2 cellular contexts compared by ENCODE assay signal in the genomic region with DNA sequence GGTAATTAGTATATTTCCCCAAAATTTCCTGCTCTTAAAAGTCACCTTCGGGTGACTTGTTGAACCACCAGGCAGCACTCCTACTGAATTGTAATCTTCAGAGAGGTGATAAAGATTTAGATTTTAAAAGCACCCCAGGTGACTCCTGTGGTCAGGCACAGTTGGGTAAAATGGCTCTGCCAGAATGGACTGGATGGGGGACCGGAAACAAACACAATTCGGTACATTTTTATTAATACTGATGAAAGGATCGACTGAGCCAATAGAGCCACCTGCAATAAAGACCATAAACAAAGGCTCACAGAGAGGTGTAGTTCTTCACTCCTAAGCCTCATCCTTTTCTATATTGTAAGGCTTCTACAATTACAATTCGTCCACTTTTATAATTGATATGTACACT.
TF ChIP-seq lines count a peak whose summit lies in the region.

No MANE protein-coding gene starts in this region.

TF ChIP-seq in SK-N-SH, 30 proteins besides CTCF, POLR2A, EP300 and RAD21:
- TF ChIP-seq, protein P1, sequence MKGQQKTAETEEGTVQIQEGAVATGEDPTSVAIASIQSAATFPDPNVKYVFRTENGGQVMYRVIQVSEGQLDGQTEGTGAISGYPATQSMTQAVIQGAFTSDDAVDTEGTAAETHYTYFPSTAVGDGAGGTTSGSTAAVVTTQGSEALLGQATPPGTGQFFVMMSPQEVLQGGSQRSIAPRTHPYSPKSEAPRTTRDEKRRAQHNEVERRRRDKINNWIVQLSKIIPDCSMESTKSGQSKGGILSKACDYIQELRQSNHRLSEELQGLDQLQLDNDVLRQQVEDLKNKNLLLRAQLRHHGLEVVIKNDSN (IDR thresholded peaks at IDR 0.05; ENCODE audit: borderline replicate concordance, low read depth) = no peak
- TF ChIP-seq SMC3 (IDR thresholded peaks at IDR 0.05; ENCODE audit: low read depth, low read length) (no peak), NRF1 (IDR thresholded peaks at IDR 0.05; ENCODE audit: low read depth, low read length) (no peak), GATA2 (CRISPR knock-in tag; IDR thresholded peaks at IDR 0.05) (no peak), JUND (IDR thresholded peaks at IDR 0.05) (no peak), TAF1 (IDR thresholded peaks at IDR 0.05; ENCODE audit: borderline replicate concordance, low read depth, low read length) (no peak)
- TF ChIP-seq, protein P2, sequence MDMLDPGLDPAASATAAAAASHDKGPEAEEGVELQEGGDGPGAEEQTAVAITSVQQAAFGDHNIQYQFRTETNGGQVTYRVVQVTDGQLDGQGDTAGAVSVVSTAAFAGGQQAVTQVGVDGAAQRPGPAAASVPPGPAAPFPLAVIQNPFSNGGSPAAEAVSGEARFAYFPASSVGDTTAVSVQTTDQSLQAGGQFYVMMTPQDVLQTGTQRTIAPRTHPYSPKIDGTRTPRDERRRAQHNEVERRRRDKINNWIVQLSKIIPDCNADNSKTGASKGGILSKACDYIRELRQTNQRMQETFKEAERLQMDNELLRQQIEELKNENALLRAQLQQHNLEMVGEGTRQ (IDR thresholded peaks at IDR 0.05; ENCODE audit: borderline replicate concordance, low read depth, low read length) = no peak
- TF ChIP-seq, protein P3, sequence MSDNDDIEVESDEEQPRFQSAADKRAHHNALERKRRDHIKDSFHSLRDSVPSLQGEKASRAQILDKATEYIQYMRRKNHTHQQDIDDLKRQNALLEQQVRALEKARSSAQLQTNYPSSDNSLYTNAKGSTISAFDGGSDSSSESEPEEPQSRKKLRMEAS (IDR thresholded peaks at IDR 0.05; ENCODE audit: low read depth) = no peak
- TF ChIP-seq, protein P4, sequence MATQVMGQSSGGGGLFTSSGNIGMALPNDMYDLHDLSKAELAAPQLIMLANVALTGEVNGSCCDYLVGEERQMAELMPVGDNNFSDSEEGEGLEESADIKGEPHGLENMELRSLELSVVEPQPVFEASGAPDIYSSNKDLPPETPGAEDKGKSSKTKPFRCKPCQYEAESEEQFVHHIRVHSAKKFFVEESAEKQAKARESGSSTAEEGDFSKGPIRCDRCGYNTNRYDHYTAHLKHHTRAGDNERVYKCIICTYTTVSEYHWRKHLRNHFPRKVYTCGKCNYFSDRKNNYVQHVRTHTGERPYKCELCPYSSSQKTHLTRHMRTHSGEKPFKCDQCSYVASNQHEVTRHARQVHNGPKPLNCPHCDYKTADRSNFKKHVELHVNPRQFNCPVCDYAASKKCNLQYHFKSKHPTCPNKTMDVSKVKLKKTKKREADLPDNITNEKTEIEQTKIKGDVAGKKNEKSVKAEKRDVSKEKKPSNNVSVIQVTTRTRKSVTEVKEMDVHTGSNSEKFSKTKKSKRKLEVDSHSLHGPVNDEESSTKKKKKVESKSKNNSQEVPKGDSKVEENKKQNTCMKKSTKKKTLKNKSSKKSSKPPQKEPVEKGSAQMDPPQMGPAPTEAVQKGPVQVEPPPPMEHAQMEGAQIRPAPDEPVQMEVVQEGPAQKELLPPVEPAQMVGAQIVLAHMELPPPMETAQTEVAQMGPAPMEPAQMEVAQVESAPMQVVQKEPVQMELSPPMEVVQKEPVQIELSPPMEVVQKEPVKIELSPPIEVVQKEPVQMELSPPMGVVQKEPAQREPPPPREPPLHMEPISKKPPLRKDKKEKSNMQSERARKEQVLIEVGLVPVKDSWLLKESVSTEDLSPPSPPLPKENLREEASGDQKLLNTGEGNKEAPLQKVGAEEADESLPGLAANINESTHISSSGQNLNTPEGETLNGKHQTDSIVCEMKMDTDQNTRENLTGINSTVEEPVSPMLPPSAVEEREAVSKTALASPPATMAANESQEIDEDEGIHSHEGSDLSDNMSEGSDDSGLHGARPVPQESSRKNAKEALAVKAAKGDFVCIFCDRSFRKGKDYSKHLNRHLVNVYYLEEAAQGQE (IDR thresholded peaks at IDR 0.05; ENCODE audit: low read depth, low read length) = no peak

TF ChIP-seq in SK-N-SH treated with all-trans-retinoic acid at 6 μM for 48 hours, 23 proteins besides CTCF, POLR2A, EP300 and RAD21:
- no peak for TF ChIP-seq ZNF8 (CRISPR knock-in tag; IDR thresholded peaks at IDR 0.05)
- no peak for TF ChIP-seq SNAI2 (CRISPR knock-in tag; IDR thresholded peaks at IDR 0.05)
- no peak for TF ChIP-seq TOX (CRISPR knock-in tag; IDR thresholded peaks at IDR 0.05; ENCODE audit: borderline replicate concordance)
- TF ChIP-seq RARB (CRISPR knock-in tag; IDR thresholded peaks at IDR 0.05) = no peak
- TF ChIP-seq ZFP3 (CRISPR knock-in tag; IDR thresholded peaks at IDR 0.05) = no peak
- TF ChIP-seq, protein P5, sequence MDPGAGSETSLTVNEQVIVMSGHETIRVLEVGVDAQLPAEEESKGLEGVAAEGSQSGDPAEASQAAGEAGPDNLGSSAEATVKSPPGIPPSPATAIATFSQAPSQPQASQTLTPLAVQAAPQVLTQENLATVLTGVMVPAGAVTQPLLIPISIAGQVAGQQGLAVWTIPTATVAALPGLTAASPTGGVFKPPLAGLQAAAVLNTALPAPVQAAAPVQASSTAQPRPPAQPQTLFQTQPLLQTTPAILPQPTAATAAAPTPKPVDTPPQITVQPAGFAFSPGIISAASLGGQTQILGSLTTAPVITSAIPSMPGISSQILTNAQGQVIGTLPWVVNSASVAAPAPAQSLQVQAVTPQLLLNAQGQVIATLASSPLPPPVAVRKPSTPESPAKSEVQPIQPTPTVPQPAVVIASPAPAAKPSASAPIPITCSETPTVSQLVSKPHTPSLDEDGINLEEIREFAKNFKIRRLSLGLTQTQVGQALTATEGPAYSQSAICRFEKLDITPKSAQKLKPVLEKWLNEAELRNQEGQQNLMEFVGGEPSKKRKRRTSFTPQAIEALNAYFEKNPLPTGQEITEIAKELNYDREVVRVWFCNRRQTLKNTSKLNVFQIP (CRISPR knock-in tag; IDR thresholded peaks at IDR 0.05; ENCODE audit: borderline replicate concordance, low read depth) = no peak
- TF ChIP-seq, protein P6, sequence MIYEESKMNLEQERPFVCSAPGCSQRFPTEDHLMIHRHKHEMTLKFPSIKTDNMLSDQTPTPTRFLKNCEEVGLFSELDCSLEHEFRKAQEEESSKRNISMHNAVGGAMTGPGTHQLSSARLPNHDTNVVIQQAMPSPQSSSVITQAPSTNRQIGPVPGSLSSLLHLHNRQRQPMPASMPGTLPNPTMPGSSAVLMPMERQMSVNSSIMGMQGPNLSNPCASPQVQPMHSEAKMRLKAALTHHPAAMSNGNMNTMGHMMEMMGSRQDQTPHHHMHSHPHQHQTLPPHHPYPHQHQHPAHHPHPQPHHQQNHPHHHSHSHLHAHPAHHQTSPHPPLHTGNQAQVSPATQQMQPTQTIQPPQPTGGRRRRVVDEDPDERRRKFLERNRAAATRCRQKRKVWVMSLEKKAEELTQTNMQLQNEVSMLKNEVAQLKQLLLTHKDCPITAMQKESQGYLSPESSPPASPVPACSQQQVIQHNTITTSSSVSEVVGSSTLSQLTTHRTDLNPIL (CRISPR knock-in tag; IDR thresholded peaks at IDR 0.05; ENCODE audit: low read depth) = no peak
- TF ChIP-seq GLIS3 (CRISPR knock-in tag; IDR thresholded peaks at IDR 0.05) = no peak
- TF ChIP-seq ZNF70 (CRISPR knock-in tag; IDR thresholded peaks at IDR 0.05) = no peak
- no peak for TF ChIP-seq ZFP30 (CRISPR knock-in tag; IDR thresholded peaks at IDR 0.05)
- TF ChIP-seq ZNF565 (CRISPR knock-in tag; conservative IDR thresholded peaks at IDR 0.05; ENCODE audit: low read depth) = no peak
- no peak for TF ChIP-seq OSR1 (CRISPR knock-in tag; IDR thresholded peaks at IDR 0.05)
- no peak for TF ChIP-seq ARNTL (CRISPR knock-in tag; IDR thresholded peaks at IDR 0.05; ENCODE audit: borderline replicate concordance, low read depth)
- TF ChIP-seq PPARA (CRISPR knock-in tag; IDR thresholded peaks at IDR 0.05; ENCODE audit: borderline replicate concordance) = no peak
- no peak for TF ChIP-seq TCF4 (CRISPR knock-in tag; IDR thresholded peaks at IDR 0.05; ENCODE audit: borderline replicate concordance)
- TF ChIP-seq, protein P7, sequence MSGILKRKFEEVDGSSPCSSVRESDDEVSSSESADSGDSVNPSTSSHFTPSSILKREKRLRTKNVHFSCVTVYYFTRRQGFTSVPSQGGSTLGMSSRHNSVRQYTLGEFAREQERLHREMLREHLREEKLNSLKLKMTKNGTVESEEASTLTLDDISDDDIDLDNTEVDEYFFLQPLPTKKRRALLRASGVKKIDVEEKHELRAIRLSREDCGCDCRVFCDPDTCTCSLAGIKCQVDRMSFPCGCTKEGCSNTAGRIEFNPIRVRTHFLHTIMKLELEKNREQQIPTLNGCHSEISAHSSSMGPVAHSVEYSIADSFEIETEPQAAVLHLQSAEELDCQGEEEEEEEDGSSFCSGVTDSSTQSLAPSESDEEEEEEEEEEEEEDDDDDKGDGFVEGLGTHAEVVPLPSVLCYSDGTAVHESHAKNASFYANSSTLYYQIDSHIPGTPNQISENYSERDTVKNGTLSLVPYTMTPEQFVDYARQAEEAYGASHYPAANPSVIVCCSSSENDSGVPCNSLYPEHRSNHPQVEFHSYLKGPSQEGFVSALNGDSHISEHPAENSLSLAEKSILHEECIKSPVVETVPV (CRISPR knock-in tag; IDR thresholded peaks at IDR 0.05) = no peak
- no peak for TF ChIP-seq ISL1 (CRISPR knock-in tag; IDR thresholded peaks at IDR 0.05)
